In the genomic region with DNA sequence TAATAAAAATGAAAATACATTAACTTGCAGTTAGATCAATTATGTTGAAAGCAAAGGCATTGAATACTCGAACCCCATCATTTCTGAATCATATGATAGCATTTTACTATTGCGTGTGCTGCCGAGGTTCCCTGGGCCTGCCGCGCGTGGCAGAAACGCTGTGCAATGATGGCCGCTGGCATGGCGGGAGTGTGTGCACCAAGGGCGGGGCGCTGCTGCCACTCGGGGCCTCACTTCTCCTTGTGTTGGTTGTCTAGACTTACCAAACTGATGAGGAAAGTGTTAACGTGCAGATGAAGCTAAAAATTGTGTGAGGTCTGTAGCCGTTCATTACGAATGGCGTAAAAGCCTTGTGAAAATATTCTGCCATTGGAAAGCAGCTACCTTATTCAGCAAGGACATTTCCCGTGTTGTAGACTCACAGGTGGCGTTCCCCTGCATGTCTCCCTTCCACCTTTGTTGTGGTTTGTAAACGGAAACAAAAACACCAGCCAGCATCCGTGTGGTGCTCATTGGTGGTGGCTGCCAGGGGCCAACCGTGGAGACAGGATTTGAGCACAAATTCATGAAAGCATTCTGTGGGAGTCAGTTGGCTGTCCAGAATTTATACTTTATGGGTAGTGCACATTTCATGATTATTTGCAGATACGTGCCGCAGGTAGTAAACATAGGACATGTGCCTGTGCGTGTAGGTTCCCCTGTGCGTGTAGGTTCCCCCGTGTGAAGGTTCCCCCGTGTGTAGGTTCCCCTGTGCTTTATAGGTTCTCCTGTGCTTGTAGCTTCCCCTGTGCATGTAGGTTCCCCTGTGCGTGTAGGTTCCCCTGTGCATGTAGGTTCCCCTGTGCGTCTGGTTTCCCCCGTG, we compare ENCODE assay signal across 9 cellular contexts. TPM values are rescaled to one million over a fixed set of nuclear protein-coding genes. Genes with fewer than 3 reads are reported as not detected.
DNase-seq lines count a peak whose midpoint lies in the region; ATAC-seq and TF ChIP-seq lines count a peak whose summit lies in the region.
"Had no signal": no experiment of that assay in that cellular context is flagged by ENCODE, and none has a peak within 500 bp of the region (broad histone marks: within the 10 kb centered on the region; RNA-seq: fewer than 3 reads in every experiment).

No MANE protein-coding gene starts in this region.

- H3K27ac ChIP-seq in adrenal gland, result no peak overlapping the region
- H3K27ac ChIP-seq: SK-N-MC had no signal

- H3K9me3 Mint-ChIP-seq in activated B cell treated with CpG ODN at 0.5 μM for 24 hours, result no peaks in the 10 kb centered on the region

- POLR2A ChIA-PET in activated B cell treated with CpG ODN at 0.5 μM for 24 hours (lab: Charles Lee), result interaction anchor here (0.6 to 1.4 kb wide), 7 partner anchors 10 to 160 kb away, joined by 3 to 5 read pairs (median 3); no protein-coding TSS in a partner anchor

- peak; percentile 64 for ATAC-seq in activated B cell treated with CpG ODN at 0.5 μM for 24 hours (ENCODE audit: low read depth)
- ATAC-seq in HG03159 (IDR thresholded peaks at IDR 0.05; ENCODE audit: unreplicated experiment), result no peak

- H3K36me3 ChIP-seq in adrenal gland (replicated peaks in 1 of 2), result no peaks in the 10 kb centered on the region

- no peak overlapping the region for H3K4me3 ChIP-seq in adrenal gland
- H3K4me3 ChIP-seq: SK-N-MC had no signal

- TF ChIP-seq POLR2A in adrenal gland (IDR thresholded peaks at IDR 0.05), result no peak

- peaks cover 41% of the 10 kb centered on the region for H3K4me1 Mint-ChIP-seq in activated B cell treated with CpG ODN at 0.5 μM for 24 hours

- DNase-seq in GM13977 (ENCODE audit: low spot score) (peak; percentile 65), activated B cell treated with CpG ODN at 0.5 μM for 24 hours (no peak), HK-2 (ENCODE audit: unreplicated experiment) (no peak), adrenal gland (no peak), mesenteric fat pad (ENCODE audit: low spot score) (no peak)
- DNase-seq in activated naive CD8-positive, alpha-beta T cell treated with anti-CD3 and anti-CD28 coated beads, Interleukin-2, amount 50 U/mL, for 16 hours (ENCODE audit: low read depth, low spot score), result peak; percentile 30
- DNase-seq in stimulated activated CD4-positive, alpha-beta T cell treated with anti-CD3 and anti-CD28 coated beads, Interleukin-4, amount 100 ng/mL, for 1 hour, result peak; percentile 53

- CTCF ChIA-PET in activated B cell treated with CpG ODN at 0.5 μM for 24 hours (lab: Charles Lee), result interaction anchor here (2.9 kb wide), 1 partner anchor 51 kb away, joined by 9 read pairs; no protein-coding TSS in a partner anchor

- in situ Hi-C loops in GM13977 (cut with MboI; ENCODE audit: low pct_unique_long_range_greater_than_20kb, low sequenced_read_pairs, unreplicated experiment), result no loop called here

- peak overlapping the region; percentile 86 for H3K4me3 Mint-ChIP-seq in activated B cell treated with CpG ODN at 0.5 μM for 24 hours

- intact Hi-C loops in activated B cell treated with CpG ODN at 0.5 μM for 24 hours (cut with micrococcal nuclease) (loop anchor here (1.0 to 5.0 kb wide), 3 partner anchors 27 to 51 kb away; no protein-coding TSS in a partner anchor), adrenal gland (cut with DNase I) (no loop called here)

- no peaks in the 10 kb centered on the region for H3K9me3 ChIP-seq in adrenal gland (replicated peaks in 1 of 3)

- no peaks in the 10 kb centered on the region for H3K36me3 Mint-ChIP-seq in activated B cell treated with CpG ODN at 0.5 μM for 24 hours (ENCODE audit: low read depth)

- TF ChIP-seq CTCF in GM13977 (IDR thresholded peaks at IDR 0.05; ENCODE audit: extremely low read depth, insufficient read depth, missing control alignments) (no peak), activated B cell treated with CpG ODN at 0.5 μM for 24 hours (IDR thresholded peaks at IDR 0.05) (no peak), adrenal gland (IDR thresholded peaks at IDR 0.05) (no peak)

- peak overlapping the region; percentile 84 for H3K27ac Mint-ChIP-seq in activated B cell treated with CpG ODN at 0.5 μM for 24 hours

- H3K4me1 ChIP-seq in adrenal gland (replicated peaks in 1 of 2), result peaks cover 17 to 48% of the 10 kb centered on the region in 2 donors

- 80 to 85% (median 81%) methylated on average over 29 to 30 of the region's 30 CpGs for WGBS in adrenal gland, 4 donors

- no peaks in the 10 kb centered on the region for H3K27me3 ChIP-seq in adrenal gland

- no peaks in the 10 kb centered on the region for H3K27me3 Mint-ChIP-seq in activated B cell treated with CpG ODN at 0.5 μM for 24 hours

RNA-seq across cellular contexts. Expression of a gene that starts 5.9 kb away (rescaled TPM):
- 39.3 and 45.6 TPM in 2 replicates for total RNA-seq in activated B cell treated with CpG ODN at 0.5 μM for 24 hours
- total RNA-seq in adrenal gland, result 100 to 1,000 TPM in 3 of 8 donors, 10 to 100 TPM in 5; 38.8 to 241 (median 80.6) TPM
- polyA plus RNA-seq in adrenal gland, result 10 to 100 TPM; 18.4 to 93.7 (median 39.0) TPM
- total RNA-seq in mesenteric fat pad, result 37.8 TPM

Comparison
In these comparisons a context has a peak if more than half of its experiments do, and no peak if none do; other contexts are left out.
1. DNase-seq: peak in GM13977 (single experiment), activated naive CD8-positive, alpha-beta T cell treated with anti-CD3 and anti-CD28 coated beads, Interleukin-2, amount 50 U/mL, for 16 hours (single experiment) and stimulated activated CD4-positive, alpha-beta T cell treated with anti-CD3 and anti-CD28 coated beads, Interleukin-4, amount 100 ng/mL, for 1 hour (single experiment); none in activated B cell treated with CpG ODN at 0.5 μM for 24 hours (single experiment), HK-2 (single experiment), adrenal gland (0 of 7) and mesenteric fat pad (single experiment).